1 cellular context compared by ENCODE assay signal in genomic region chr7:37915438-37915837, GRCh38.
TF ChIP-seq lines count a peak whose summit lies in the region.

No MANE protein-coding gene starts in this region.

TF ChIP-seq in A549, 52 proteins besides CTCF, POLR2A, EP300 and RAD21 (continued from another document):
- TF ChIP-seq BCL3 (IDR thresholded peaks at IDR 0.05) (no peak), PBX3 (IDR thresholded peaks at IDR 0.05) (no peak), POLR2AphosphoS2 (conservative IDR thresholded peaks at IDR 0.05; ENCODE audit: low read length) (no peak), EHMT2 (IDR thresholded peaks at IDR 0.05; ENCODE audit: low read depth) (no peak), E2F6 (IDR thresholded peaks at IDR 0.05; ENCODE audit: borderline replicate concordance, low read depth) (no peak), HES2 (IDR thresholded peaks at IDR 0.05) (no peak), TP53 (CRISPR knock-in tag; IDR thresholded peaks at IDR 0.05) (no peak), PHF8 (IDR thresholded peaks at IDR 0.05; ENCODE audit: borderline replicate concordance, low read depth) (no peak), HOXB13 (CRISPR knock-in tag; IDR thresholded peaks at IDR 0.05; ENCODE audit: low read depth) (no peak)
TF ChIP-seq in A549: peak in this region for 0.
